In genomic region chr19:12639901-12640613, GRCh38 we compare ENCODE assay signal across 8 cellular contexts. TPM values are rescaled to one million over a fixed set of nuclear protein-coding genes. Genes with fewer than 3 reads are reported as not detected.
DNase-seq lines count a peak whose midpoint lies in the region; ATAC-seq and TF ChIP-seq lines count a peak whose summit lies in the region.

No MANE protein-coding gene starts in this region.

- no peaks in the 10 kb centered on the region for H3K9me2 ChIP-seq in GM23248 (ENCODE audit: insufficient read depth)

- intact Hi-C loops in lower lobe of right lung (cut with DNase I) = no loop called here

- H3K9me3 ChIP-seq in BE2C = no peaks in the 10 kb centered on the region
- H3K9me3 ChIP-seq in GM23248 (ENCODE audit: low read depth) = no peaks in the 10 kb centered on the region
- no peaks in the 10 kb centered on the region for H3K9me3 ChIP-seq in lower lobe of right lung

- H3K36me3 ChIP-seq in BE2C (no peaks in the 10 kb centered on the region), GM23248 (ENCODE audit: low read depth) (no peaks in the 10 kb centered on the region), lower lobe of right lung (peaks cover 4% of the 10 kb centered on the region)

- no peaks in the 10 kb centered on the region for H3K79me2 ChIP-seq in GM23248 (ENCODE audit: insufficient read depth)

- no peaks in the 10 kb centered on the region for H4K20me1 ChIP-seq in GM23248 (ENCODE audit: insufficient read depth)

- peak overlapping the region; percentile 33 for H3K4me3 ChIP-seq in BE2C (ENCODE audit: low read depth, low read length)
- H3K4me3 ChIP-seq in GM23248 = peak overlapping the region; percentile 64
- peak overlapping the region; percentile 33 for H3K4me3 ChIP-seq in lower lobe of right lung

- DNase-seq in BE2C = peak; percentile 84
- DNase-seq in GM23248 = peak; percentile 95
- DNase-seq in NCI-H2196 treated with DMSO at 0.1 percent for 48 hours (lab: John Stamatoyannopoulos, UW; ENCODE audit: unreplicated experiment) = peak; percentile 44
- peak; percentile 91 to 94 for DNase-seq in activated CD4-positive, alpha-beta T cell treated with anti-CD3 and anti-CD28 coated beads, Interleukin-2, amount 50 U/mL, for 48 hours
- DNase-seq in ecto neural progenitor cell (ENCODE audit: low spot score) = peak; percentile 85
- peak; percentile 90 for DNase-seq in lower lobe of right lung
- DNase-seq in stimulated activated CD4-positive, alpha-beta T cell treated with anti-CD3 and anti-CD28 coated beads, Interleukin-4, amount 100 ng/mL, for 48 hours (ENCODE audit: low read depth in 2 of 2) = peak; percentile 84 to 87

- H3K4me1 ChIP-seq in BE2C (no peaks in the 10 kb centered on the region), GM23248 (ENCODE audit: insufficient read depth) (no peaks in the 10 kb centered on the region), lower lobe of right lung (peaks cover 8% of the 10 kb centered on the region)

- no peaks in the 10 kb centered on the region for H3K27me3 ChIP-seq in BE2C
- no peaks in the 10 kb centered on the region for H3K27me3 ChIP-seq in GM23248 (replicated peaks; ENCODE audit: insufficient read depth)
- no peaks in the 10 kb centered on the region for H3K27me3 ChIP-seq in lower lobe of right lung (ENCODE audit: low read depth)

- ATAC-seq in lower lobe of right lung (peak; percentile 95), GM18867 (IDR thresholded peaks at IDR 0.05; ENCODE audit: unreplicated experiment) (no peak)

- in situ Hi-C loops in GM23248 (cut with MboI) = no loop called here

- H3F3A ChIP-seq in GM23248 (ENCODE audit: insufficient read depth) = no peaks in the 10 kb centered on the region

- WGBS in GM23248 (ENCODE audit: low coverage in 1 of 2, low lambda C conversion rate in 2 of 2, missing lambda C conversion rate in 2 of 2), 2 experiments = 8 to 10% methylated on average over 39 of the region's 39 CpGs

- peak overlapping the region; percentile 88 for H2AFZ ChIP-seq in GM23248

- H3K4me2 ChIP-seq in GM23248 (ENCODE audit: unreplicated experiment) = peak overlapping the region; percentile 59

- TF ChIP-seq CTCF in BE2C (IDR thresholded peaks at IDR 0.05; ENCODE audit: low read depth, low read length) (peak; percentile 79), lower lobe of right lung (IDR thresholded peaks at IDR 0.05) (peak; percentile 84)

- H3K27ac ChIP-seq in GM23248 = 0 out of 2 replicates have a peak overlapping the region, but pooled peaks have one; percentile 8
- no peak overlapping the region for H3K27ac ChIP-seq in lower lobe of right lung

- H3K9ac ChIP-seq in GM23248 = peak overlapping the region; percentile 60

RNA-seq across cellular contexts. Expression of gene MAN2B1, which starts 26.5 kb away (rescaled TPM):
- 13.6 TPM for polyA plus RNA-seq in BE2C (2012; ENCODE audit: insufficient read depth, insufficient read length, low read depth)
- 56.5 and 81.7 TPM in 2 replicates for total RNA-seq in GM23248 (2014; rRNA removed; shearing (Covaris generic))
- 37.1 and 40.6 TPM in 2 replicates for polyA plus RNA-seq in GM23248 (2016; fragmentation: Nextera tagmentation; extraction: Ambion mirVana)
- total RNA-seq in lower lobe of right lung = 251 TPM

RNA-seq across cellular contexts. Expression of gene WDR83, which starts 26.6 kb away (rescaled TPM):
- polyA plus RNA-seq in BE2C (2012; ENCODE audit: insufficient read depth, insufficient read length, low read depth) = 115 TPM
- total RNA-seq in GM23248 (2014; rRNA removed; shearing (Covaris generic)) = 8.2 and 9.4 TPM in 2 replicates
- 12.7 and 13.1 TPM in 2 replicates for polyA plus RNA-seq in GM23248 (2016; fragmentation: Nextera tagmentation; extraction: Ambion mirVana)
- total RNA-seq in lower lobe of right lung = 8.6 TPM

RNA-seq across cellular contexts. Expression of gene ZNF791, which starts 29.3 kb away (rescaled TPM):
- polyA plus RNA-seq in BE2C (2012; ENCODE audit: insufficient read depth, insufficient read length, low read depth) = 21.7 TPM
- 11.6 and 11.9 TPM in 2 replicates for total RNA-seq in GM23248 (2014; rRNA removed; shearing (Covaris generic))
- 12.6 and 14.5 TPM in 2 replicates for polyA plus RNA-seq in GM23248 (2016; fragmentation: Nextera tagmentation; extraction: Ambion mirVana)
- 27.2 TPM for total RNA-seq in lower lobe of right lung

RNA-seq across cellular contexts. Expression of gene ZNF490, which starts 29.4 kb away (rescaled TPM):
- polyA plus RNA-seq in BE2C (2012; ENCODE audit: insufficient read depth, insufficient read length, low read depth) = 2.8 TPM
- total RNA-seq in GM23248 (2014; rRNA removed; shearing (Covaris generic)) = 4.0 and 11.8 TPM in 2 replicates
- 2.6 and 2.7 TPM in 2 replicates for polyA plus RNA-seq in GM23248 (2016; fragmentation: Nextera tagmentation; extraction: Ambion mirVana)
- 10.3 TPM for total RNA-seq in lower lobe of right lung

RNA-seq across cellular contexts. Expression of gene DHPS, which starts 41.6 kb away (rescaled TPM):
- polyA plus RNA-seq in BE2C (2012; ENCODE audit: insufficient read depth, insufficient read length, low read depth) = 397 TPM
- 68.4 and 104 TPM in 2 replicates for total RNA-seq in GM23248 (2014; rRNA removed; shearing (Covaris generic))
- 50.9 and 56.0 TPM in 2 replicates for polyA plus RNA-seq in GM23248 (2016; fragmentation: Nextera tagmentation; extraction: Ambion mirVana)
- total RNA-seq in lower lobe of right lung = 77.0 TPM

Comparison
In these comparisons a context has a peak if more than half of its experiments do, and no peak if none do; other contexts are left out.
1. DNase-seq: peak in every context shown above with its lines; median percentile 95 in GM23248; 92 in activated CD4-positive, alpha-beta T cell treated with anti-CD3 and anti-CD28 coated beads, Interleukin-2, amount 50 U/mL, for 48 hours; 90 in lower lobe of right lung; 86 in stimulated activated CD4-positive, alpha-beta T cell treated with anti-CD3 and anti-CD28 coated beads, Interleukin-4, amount 100 ng/mL, for 48 hours; 85 in ecto neural progenitor cell; 84 in BE2C; 44 in NCI-H2196 treated with DMSO at 0.1 percent for 48 hours.